In genomic region chr6:42359021-42359420, GRCh38 we compare ENCODE assay signal across 25 cellular contexts.
A peak's percentile ranks its signal among the peaks of the same experiment; 100 is the strongest.
DNase-seq lines count a peak whose midpoint lies in the region; ATAC-seq, FAIRE-seq and TF ChIP-seq lines count a peak whose summit lies in the region.
"Had no signal": no experiment of that assay in that cellular context is flagged by ENCODE, and none has a peak within 500 bp of the region (broad histone marks: within the 10 kb centered on the region; RNA-seq: fewer than 3 reads in every experiment).

No MANE protein-coding gene starts in this region.

- H3K36me3 ChIP-seq in PC-3 (ENCODE audit: low read depth, low read length), result no peaks in the 10 kb centered on the region
- H3K36me3 ChIP-seq: left lung, ovary, right atrium auricular region had no signal

- no peak overlapping the region for H3K4me2 ChIP-seq in PC-3 (ENCODE audit: low read length)

- TF ChIP-seq CTCF in CD14-positive monocyte (IDR thresholded peaks at IDR 0.05), result no peak
- no peak for TF ChIP-seq CTCF in PC-3 (conservative IDR thresholded peaks at IDR 0.05; ENCODE audit: low read depth, low read length)
- no peak for TF ChIP-seq CTCF in D721Med (IDR thresholded peaks at IDR 0.05; ENCODE audit: insufficient read depth, missing control alignments)

- no peaks in the 10 kb centered on the region for H3K9me2 ChIP-seq in PC-3 (replicated peaks; ENCODE audit: low read length)

- H3K79me2 ChIP-seq in PC-3 (ENCODE audit: low read length), result peaks cover 28% of the 10 kb centered on the region

- FAIRE-seq in D721Med (lab: Jason Lieb, UNC), result no peak
- FAIRE-seq: frontal cortex had no signal

- CTCF ChIA-PET in PC-3 (lab: Charles Lee), result no interaction called here

- intact Hi-C loops in CD14-positive monocyte (cut with micrococcal nuclease), result no loop called here
- intact Hi-C loops in PC-3 (cut with micrococcal nuclease), result loop anchor here (5.0 kb wide), 1 partner anchor 78 kb away; no protein-coding TSS in a partner anchor

- no TSS peak for BruUV-seq in PC-3 (replicated peaks; lab: Mats Ljungman, UMichigan)

- peaks cover 0 to 2% (median 0%) of the 10 kb centered on the region in 3 donors for H3K27me3 Mint-ChIP-seq in CD14-positive monocyte (ENCODE audit: low read depth in 3 of 3)
- H3K27me3 Mint-ChIP-seq: brain; naive thymus-derived CD8-positive, alpha-beta T cell had no signal

- H3K27me3 ChIP-seq in PC-3 (ENCODE audit: low read length), result no peaks in the 10 kb centered on the region
- H3K27me3 ChIP-seq: left lung, ovary, right atrium auricular region had no signal

- no peak overlapping the region for H3K27ac ChIP-seq in PC-3 (ENCODE audit: low read length)
- H3K27ac ChIP-seq: left lung, ovary, right atrium auricular region, SK-N-MC had no signal

- peaks cover 36 to 48% of the 10 kb centered on the region in 2 donors for H3K36me3 Mint-ChIP-seq in CD14-positive monocyte

- POLR2A ChIA-PET in PC-3 (lab: Charles Lee; ENCODE audit: unreplicated experiment), result no interaction called here

- H4K20me1 ChIP-seq in PC-3 (ENCODE audit: low read length), result no peaks in the 10 kb centered on the region

- H2AFZ ChIP-seq in PC-3 (ENCODE audit: low read length), result no peak overlapping the region

- ATAC-seq in PC-3, result no peak
- ATAC-seq: CD8-positive, alpha-beta T cell; left lung; naive thymus-derived CD8-positive, alpha-beta T cell; stimulated activated naive CD8-positive, alpha-beta T cell treated with anti-CD3 and anti-CD28 coated beads, Interleukin-15, Interleukin-2, amounts not matched to agents 100 U/mL and 50 U/mL, for 24 hours had no signal

- H3K9me3 ChIP-seq in PC-3 (ENCODE audit: low read length), result no peaks in the 10 kb centered on the region
- H3K9me3 ChIP-seq: left lung, ovary, right atrium auricular region had no signal

- H3K9me3 Mint-ChIP-seq in CD14-positive monocyte, result no peaks in the 10 kb centered on the region
- H3K9me3 Mint-ChIP-seq: CD8-positive, alpha-beta T cell; naive thymus-derived CD8-positive, alpha-beta T cell had no signal

- no peak overlapping the region for H3K4me3 ChIP-seq in PC-3 (ENCODE audit: low read length)
- H3K4me3 ChIP-seq: left lung, ovary, right atrium auricular region, SK-N-MC had no signal

- DNase-seq in A172 (ENCODE audit: low spot score) (peak; percentile 13), CD14-positive monocyte (ENCODE audit: low spot score) (peak; percentile 21), PC-3 (peak; percentile 23), kidney tubule cell (ENCODE audit: low spot score) (peak; percentile 13), DMS79 treated with DMSO at 0.1 percent for 48 hours (lab: John Stamatoyannopoulos, UW) (no peak), D721Med (ENCODE audit: insufficient read length, low spot score) (no peak), AG08396 (ENCODE audit: low spot score) (no peak), amniotic stem cell (lab: John Stamatoyannopoulos, UW) (no peak)
- DNase-seq: activated CD4-positive, alpha-beta T cell treated with anti-CD3 and anti-CD28 coated beads for 4 hours; activated gamma-delta T cell treated with Interleukin-2 at 50 U/mL for 16 hours; CD8-positive, alpha-beta T cell; effector CD4-positive, alpha-beta T cell; hypothalamus; Kasumi-1; left lung; naive thymus-derived CD8-positive, alpha-beta T cell; NCI-H1092 treated with DMSO at 0.1 percent for 48 hours; NCI-H187 treated with DMSO at 0.1 percent for 48 hours; NCI-H748 treated with DMSO at 0.1 percent for 48 hours; ovary; stimulated activated naive CD8-positive, alpha-beta T cell treated with anti-CD3 and anti-CD28 coated beads, Interleukin-15, Interleukin-2, amounts not matched to agents 100 U/mL and 50 U/mL, for 24 hours had no signal

- H3K27ac Mint-ChIP-seq in CD14-positive monocyte, result peak overlapping the region in 2 of 7 donors; percentile 20 to 32
- H3K27ac Mint-ChIP-seq: brain; CD8-positive, alpha-beta T cell had no signal

- H3K4me1 ChIP-seq in PC-3 (ENCODE audit: insufficient read depth, low read length), result peaks cover 24% of the 10 kb centered on the region

- H3K4me3 Mint-ChIP-seq in CD14-positive monocyte, result no peak overlapping the region
- H3K4me3 Mint-ChIP-seq: brain; CD8-positive, alpha-beta T cell; naive thymus-derived CD8-positive, alpha-beta T cell had no signal

- no peak overlapping the region for H3K9ac ChIP-seq in PC-3 (ENCODE audit: low read length)

- no peaks in the 10 kb centered on the region for H3F3A ChIP-seq in PC-3 (ENCODE audit: low read length, unreplicated experiment)

- peaks cover 18% of the 10 kb centered on the region for H3K4me1 Mint-ChIP-seq in CD14-positive monocyte

Comparison
In these comparisons a context has a peak if more than half of its experiments do, and no peak if none do; other contexts are left out.
1. DNase-seq: peak in A172 (single experiment), CD14-positive monocyte (single experiment), PC-3 (single experiment) and kidney tubule cell (single experiment); none in DMS79 treated with DMSO at 0.1 percent for 48 hours (single experiment), D721Med (single experiment), AG08396 (single experiment) and amniotic stem cell (single experiment).